15 cellular contexts compared by ENCODE assay signal in genomic region chr4:77142642-77143020, GRCh38. TPM values are rescaled to one million over a fixed set of nuclear protein-coding genes. Genes with fewer than 3 reads are reported as not detected.
DNase-seq lines count a peak whose midpoint lies in the region; ATAC-seq, FAIRE-seq and TF ChIP-seq lines count a peak whose summit lies in the region.
"Had no signal": no experiment of that assay in that cellular context is flagged by ENCODE, and none has a peak within 500 bp of the region (broad histone marks: within the 10 kb centered on the region; RNA-seq: fewer than 3 reads in every experiment).

No MANE protein-coding gene starts in this region.

- DNase-seq in GM23338 (ENCODE audit: low spot score) = no peak
- DNase-seq in PC-3 = peak; percentile 30
- no peak for DNase-seq in mesothelial cell of epicardium (ENCODE audit: low spot score in 2 of 2, unreplicated experiment in 2 of 2)
- no peak for DNase-seq in psoas muscle
- DNase-seq in D721Med (ENCODE audit: insufficient read length, low spot score) = no peak
- no peak for DNase-seq in H54 (ENCODE audit: insufficient read length, low spot score)
- no peak for DNase-seq in NCI-H774 (lab: John Stamatoyannopoulos, UW)
- DNase-seq: COR-L47; HCEC 1CT; IMR-90; MV-4-11; NCI-H1417 treated with DMSO at 0.1 percent for 48 hours; NCI-H2029 treated with DMSO at 0.1 percent for 48 hours; NK-92 treated with Interleukin-12 subunit alpha and Interleukin-12 subunit beta, amount 100 ng/mL, for 24 hours had no signal

- CTCF ChIA-PET in PC-3 (lab: Charles Lee) = no interaction called here

- H3K27me3 Mint-ChIP-seq in GM23338 (ENCODE audit: insufficient read depth, low read depth, poor library complexity) = peaks cover 2% of the 10 kb centered on the region
- H3K27me3 Mint-ChIP-seq in mesothelial cell of epicardium (ENCODE audit: low read depth) = no peaks in the 10 kb centered on the region

- FAIRE-seq in D721Med (lab: Jason Lieb, UNC) = no peak
- no peak for FAIRE-seq in H54 (lab: Jason Lieb, UNC)

- H3K4me1 ChIP-seq in GM23338 (ENCODE audit: insufficient read depth) (peaks cover 7% of the 10 kb centered on the region; the same call in 1 of the 2 replicates), PC-3 (ENCODE audit: insufficient read depth, low read length) (peaks cover 34% of the 10 kb centered on the region), psoas muscle (no peaks in the 10 kb centered on the region)

- ATAC-seq in GM23338 (no peak), PC-3 (peak; percentile 27), psoas muscle (no peak)

- H3F3A ChIP-seq in GM23338 (replicated peaks; ENCODE audit: low read depth) (no peaks in the 10 kb centered on the region), PC-3 (ENCODE audit: low read length, unreplicated experiment) (peaks cover 7% of the 10 kb centered on the region)

- H3K9me3 ChIP-seq in PC-3 (ENCODE audit: low read length) (no peaks in the 10 kb centered on the region), psoas muscle (no peaks in the 10 kb centered on the region)
- H3K9me3 ChIP-seq: BLaER1 had no signal

- BruUV-seq in PC-3 (replicated peaks; lab: Mats Ljungman, UMichigan) = no TSS peak

- POLR2A ChIA-PET in PC-3 (lab: Charles Lee; ENCODE audit: unreplicated experiment) = no interaction called here

- H3K4me3 Mint-ChIP-seq in GM23338 (no peak overlapping the region), mesothelial cell of epicardium (no peak overlapping the region)

- H3K27me3 ChIP-seq in GM23338 (ENCODE audit: insufficient read depth) (no peaks in the 10 kb centered on the region), PC-3 (ENCODE audit: low read length) (no peaks in the 10 kb centered on the region), psoas muscle (ENCODE audit: insufficient read depth in 3 of 3, low read length in 2 of 3) (no peaks in the 10 kb centered on the region)
- H3K27me3 ChIP-seq: BLaER1 had no signal

- H3K36me3 Mint-ChIP-seq in GM23338 (ENCODE audit: low read depth) (no peaks in the 10 kb centered on the region), mesothelial cell of epicardium (no peaks in the 10 kb centered on the region)

- H3K4me3 ChIP-seq in GM23338 = no peak overlapping the region
- no peak overlapping the region for H3K4me3 ChIP-seq in PC-3 (ENCODE audit: low read length)
- no peak overlapping the region for H3K4me3 ChIP-seq in psoas muscle
- H3K4me3 ChIP-seq: BLaER1 had no signal

- 55 to 64% (median 58%) methylated on average over 4 of the region's 4 CpGs for WGBS in psoas muscle, 3 donors

- TF ChIP-seq POLR2A in H54 (IDR thresholded peaks at IDR 0.05; ENCODE audit: low read depth, low read length) = no peak

- peak overlapping the region; percentile 34; the same call in 1 of the 2 replicates for H2AFZ ChIP-seq in GM23338
- H2AFZ ChIP-seq in PC-3 (ENCODE audit: low read length) = peak overlapping the region; percentile 54; the same call in 1 of the 2 replicates

- H3K9me3 Mint-ChIP-seq in GM23338 (no peaks in the 10 kb centered on the region), mesothelial cell of epicardium (no peaks in the 10 kb centered on the region)

- no peak overlapping the region for H3K4me2 ChIP-seq in GM23338
- peak overlapping the region; percentile 49 for H3K4me2 ChIP-seq in PC-3 (ENCODE audit: low read length)
- H3K4me2 ChIP-seq: BLaER1 had no signal

- H3K36me3 ChIP-seq in GM23338 (ENCODE audit: insufficient read depth) (no peaks in the 10 kb centered on the region), PC-3 (ENCODE audit: low read depth, low read length) (no peaks in the 10 kb centered on the region), psoas muscle (ENCODE audit: insufficient read depth in 1 of 2, low read depth in 1 of 2) (no peaks in the 10 kb centered on the region)
- H3K36me3 ChIP-seq: BLaER1 had no signal

- H3K27ac Mint-ChIP-seq in GM23338 (no peak overlapping the region), mesothelial cell of epicardium (peak overlapping the region; percentile 69)

- TF ChIP-seq CTCF in GM23338 (conservative IDR thresholded peaks at IDR 0.05; ENCODE audit: low read depth in 2 of 2) = no peak
- no peak for TF ChIP-seq CTCF in PC-3 (conservative IDR thresholded peaks at IDR 0.05; ENCODE audit: low read depth, low read length)
- TF ChIP-seq CTCF in mesothelial cell of epicardium (IDR thresholded peaks at IDR 0.05; ENCODE audit: unreplicated experiment) = no peak
- TF ChIP-seq CTCF in psoas muscle (IDR thresholded peaks at IDR 0.05) = no peak
- no peak for TF ChIP-seq CTCF in D721Med (IDR thresholded peaks at IDR 0.05; ENCODE audit: insufficient read depth, missing control alignments)

- peaks cover 11% of the 10 kb centered on the region for H3K4me1 Mint-ChIP-seq in GM23338
- H3K4me1 Mint-ChIP-seq in mesothelial cell of epicardium = peaks cover 38% of the 10 kb centered on the region

- H3K79me2 ChIP-seq in GM23338 (replicated peaks; ENCODE audit: insufficient read depth) = no peaks in the 10 kb centered on the region
- no peaks in the 10 kb centered on the region for H3K79me2 ChIP-seq in PC-3 (ENCODE audit: low read length)

- H4K20me1 ChIP-seq in GM23338 (replicated peaks; ENCODE audit: insufficient read depth) (no peaks in the 10 kb centered on the region), PC-3 (ENCODE audit: low read length) (no peaks in the 10 kb centered on the region)
- H4K20me1 ChIP-seq: BLaER1 had no signal

- H3K27ac ChIP-seq in GM23338 (ENCODE audit: low read depth) (no peak overlapping the region), PC-3 (ENCODE audit: low read length) (no peak overlapping the region), psoas muscle (peak overlapping the region; percentile 32)
- H3K27ac ChIP-seq: BLaER1 had no signal

- intact Hi-C loops in PC-3 (cut with micrococcal nuclease) (no loop called here), psoas muscle (cut with DNase I) (no loop called here)

- H3K9ac ChIP-seq in PC-3 (ENCODE audit: low read length) = no peak overlapping the region
- H3K9ac ChIP-seq: BLaER1 had no signal

- H3K9me2 ChIP-seq in GM23338 (ENCODE audit: insufficient read depth) = no peaks in the 10 kb centered on the region; the same call in 1 of the 2 replicates
- no peaks in the 10 kb centered on the region for H3K9me2 ChIP-seq in PC-3 (replicated peaks; ENCODE audit: low read length)

TF ChIP-seq in GM23338, 12 proteins besides CTCF, POLR2A, EP300 and RAD21:
- TF ChIP-seq STAT1 (IDR thresholded peaks at IDR 0.05; ENCODE audit: unreplicated experiment) = no peak
- TF ChIP-seq ZNF114 (CRISPR knock-in tag; IDR thresholded peaks at IDR 0.05) = no peak
- TF ChIP-seq POLR2AphosphoS5 (IDR thresholded peaks at IDR 0.05; ENCODE audit: low read depth) = no peak

RNA-seq across cellular contexts. Expression of gene CCNG2, which starts 14.4 kb away (rescaled TPM):
- total RNA-seq in GM23338 (2014; rRNA removed; shearing (Covaris generic)) = 14.2 and 16.5 TPM in 2 replicates
- polyA plus RNA-seq in GM23338 (2016; fragmentation: Nextera tagmentation; extraction: Ambion mirVana) (5.4 and 7.1 TPM in 2 replicates), psoas muscle (1 to 10 TPM; 3.4 to 7.0 (median 3.5) TPM)
- total RNA-seq in PC-3 (2014; rRNA removed) (7.7 and 8.0 TPM in 2 replicates), mesothelial cell of epicardium (84.5 to 89.3 TPM (median 86.5 TPM) in 3 replicates), psoas muscle (10 to 100 TPM in 2 of 4 donors, 1 to 10 TPM in 2; 3.1 to 34.6 (median 12.4) TPM)
